ENCODE assay signal across 12 cellular contexts in the genomic region with DNA sequence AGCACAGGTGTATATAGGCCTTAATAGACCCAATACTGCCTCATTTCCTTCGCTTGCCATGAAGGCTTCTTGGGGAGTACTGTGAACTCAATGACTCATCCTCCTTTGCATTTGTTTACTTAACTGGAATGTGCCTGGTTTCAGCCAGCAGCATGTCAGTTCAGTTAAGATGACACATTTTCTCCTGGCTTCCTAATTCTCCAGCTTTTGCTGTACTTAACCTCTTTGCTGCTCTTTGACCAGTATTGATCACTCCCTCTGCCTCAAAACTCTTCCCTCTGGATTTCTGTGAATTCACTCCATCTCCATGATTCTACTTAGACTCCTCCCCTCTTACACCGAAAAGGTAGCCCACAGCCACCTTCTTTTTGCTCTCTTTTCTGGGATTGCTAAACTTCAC.
A peak's percentile ranks its signal among the peaks of the same experiment; 100 is the strongest.
DNase-seq lines count a peak whose midpoint lies in the region; ATAC-seq, FAIRE-seq and TF ChIP-seq lines count a peak whose summit lies in the region.
"Had no signal": no experiment of that assay in that cellular context is flagged by ENCODE, and none has a peak within 500 bp of the region (broad histone marks: within the 10 kb centered on the region; RNA-seq: fewer than 3 reads in every experiment).

No MANE protein-coding gene starts in this region.

- no peaks in the 10 kb centered on the region for H3K27me3 Mint-ChIP-seq in CD4-positive, alpha-beta T cell
- H3K27me3 Mint-ChIP-seq: central memory CD8-positive, alpha-beta T cell; memory B cell had no signal

- H3K79me2 ChIP-seq in hepatocyte, result no peaks in the 10 kb centered on the region

- POLR2A ChIA-PET in CD4-positive, alpha-beta T cell (lab: Charles Lee), result no interaction called here

- no peak for TF ChIP-seq POLR2A in H54 (IDR thresholded peaks at IDR 0.05; ENCODE audit: low read depth, low read length)

- no peak for ATAC-seq in CD4-positive, alpha-beta T cell (ENCODE audit: poor library complexity)

- no peaks in the 10 kb centered on the region for H3K27me3 ChIP-seq in hepatocyte
- H3K27me3 ChIP-seq in CD4-positive, alpha-beta T cell (ENCODE audit: control insufficient read depth, insufficient read depth, low read length), result no peaks in the 10 kb centered on the region

- H3K4me1 ChIP-seq in hepatocyte (ENCODE audit: insufficient read depth), result no peaks in the 10 kb centered on the region

- H3K9me3 Mint-ChIP-seq in CD4-positive, alpha-beta T cell, result no peaks in the 10 kb centered on the region

- H2AFZ ChIP-seq in hepatocyte, result no peak overlapping the region

- DNase-seq in A172 (ENCODE audit: low spot score), result peak; percentile 91
- peak; percentile 53 for DNase-seq in H54 (ENCODE audit: insufficient read length, low spot score)
- DNase-seq in SW480 (ENCODE audit: low spot score), result peak; percentile 55
- DNase-seq in hepatocyte (ENCODE audit: low spot score), result peak; percentile 76
- no peak for DNase-seq in NCI-H2081 treated with DMSO at 0.1 percent for 48 hours (lab: John Stamatoyannopoulos, UW)
- DNase-seq in CD4-positive, alpha-beta T cell, result no peak
- DNase-seq in germinal center (ENCODE audit: low spot score), result no peak
- no peak for DNase-seq in caudate nucleus (lab: John Stamatoyannopoulos, UW)
- DNase-seq: activated CD4-positive, alpha-beta T cell treated with anti-CD3 and anti-CD28 coated beads, Interleukin-2, amount 50 U/mL, for 1 hour; NCI-H2171 had no signal

- no peak overlapping the region for H3K27ac Mint-ChIP-seq in CD4-positive, alpha-beta T cell
- H3K27ac Mint-ChIP-seq: memory B cell had no signal

- no peaks in the 10 kb centered on the region for H4K20me1 ChIP-seq in hepatocyte (ENCODE audit: insufficient read depth, poor library complexity, severe bottlenecking)

- FAIRE-seq in H54 (lab: Jason Lieb, UNC), result peak; percentile 100

- H3K27ac ChIP-seq in hepatocyte, result peak overlapping the region; percentile 47
- no peak overlapping the region for H3K27ac ChIP-seq in CD4-positive, alpha-beta T cell (ENCODE audit: low read depth, low read length)
- no peak overlapping the region for H3K27ac ChIP-seq in caudate nucleus (ENCODE audit: low read depth, low read length)

- no peaks in the 10 kb centered on the region for H3K9me2 ChIP-seq in hepatocyte (replicated peaks; ENCODE audit: insufficient read depth)

- H3K9me3 ChIP-seq in hepatocyte (ENCODE audit: low read depth), result no peaks in the 10 kb centered on the region
- no peaks in the 10 kb centered on the region for H3K9me3 ChIP-seq in CD4-positive, alpha-beta T cell (ENCODE audit: control insufficient read depth, low read length)

- H3K36me3 ChIP-seq in hepatocyte (replicated peaks; ENCODE audit: insufficient read depth, low read depth), result no peaks in the 10 kb centered on the region

- no peaks in the 10 kb centered on the region for H3K4me1 Mint-ChIP-seq in CD4-positive, alpha-beta T cell (ENCODE audit: low read depth)
- H3K4me1 Mint-ChIP-seq: central memory CD8-positive, alpha-beta T cell; memory B cell had no signal

- intact Hi-C loops in CD4-positive, alpha-beta T cell (cut with DNase I, micrococcal nuclease), result no loop called here

- CTCF ChIA-PET in CD4-positive, alpha-beta T cell (lab: Charles Lee), result no interaction called here

- H3K4me3 Mint-ChIP-seq in CD4-positive, alpha-beta T cell, result no peak overlapping the region
- H3K4me3 Mint-ChIP-seq: central memory CD8-positive, alpha-beta T cell; memory B cell had no signal

- 21% methylated on average over 2 of the region's 2 CpGs for WGBS in hepatocyte (ENCODE audit: low lambda C conversion rate, missing lambda C conversion rate)

- no peak overlapping the region for H3K4me3 ChIP-seq in hepatocyte

- no peaks in the 10 kb centered on the region for H3K36me3 Mint-ChIP-seq in CD4-positive, alpha-beta T cell (ENCODE audit: low read depth)
- H3K36me3 Mint-ChIP-seq: memory B cell had no signal

- no peak overlapping the region for H3K4me2 ChIP-seq in hepatocyte

- no peak for TF ChIP-seq CTCF in hepatocyte (IDR thresholded peaks at IDR 0.05; ENCODE audit: poor library complexity)
- TF ChIP-seq CTCF in CD4-positive, alpha-beta T cell (IDR thresholded peaks at IDR 0.05), result no peak

Comparison
In these comparisons a context has a peak if more than half of its experiments do, and no peak if none do; other contexts are left out.
1. DNase-seq: peak in A172 (single experiment), H54 (single experiment), SW480 (single experiment) and hepatocyte (single experiment); none in NCI-H2081 treated with DMSO at 0.1 percent for 48 hours (single experiment), CD4-positive, alpha-beta T cell (0 of 10), germinal center (single experiment) and caudate nucleus (0 of 61).